8 cellular contexts compared by ENCODE assay signal in genomic region chr3:112858410-112859069, GRCh38. TPM values are rescaled to one million over a fixed set of nuclear protein-coding genes. Genes with fewer than 3 reads are reported as not detected.
DNase-seq lines count a peak whose midpoint lies in the region; ATAC-seq and TF ChIP-seq lines count a peak whose summit lies in the region.

No MANE protein-coding gene starts in this region.

- DNase-seq in CD14-positive monocyte (ENCODE audit: low spot score) (peak; percentile 51), SKM-1 (lab: John Stamatoyannopoulos, UW; ENCODE audit: unreplicated experiment) (peak; percentile 76), fibroblast of mammary gland (ENCODE audit: low read depth) (peak; percentile 28), substantia nigra (lab: John Stamatoyannopoulos, UW) (no peak), WERI-Rb-1 (no peak), neural progenitor cell (ENCODE audit: low spot score) (no peak), SJCRH30 (no peak)

- H3K36me3 ChIP-seq in WERI-Rb-1: no peaks in the 10 kb centered on the region
- H3K36me3 ChIP-seq in neural progenitor cell: peaks cover 6% of the 10 kb centered on the region
- no peaks in the 10 kb centered on the region for H3K36me3 ChIP-seq in SJCRH30

- H3K9me3 Mint-ChIP-seq in CD14-positive monocyte: peaks cover 0 to 6% (median 2%) of the 10 kb centered on the region in 7 donors
- peaks cover 16% of the 10 kb centered on the region for H3K9me3 Mint-ChIP-seq in neural progenitor cell

- H3K27ac Mint-ChIP-seq in CD14-positive monocyte: peak overlapping the region; percentile 78 to 96 (median 94)
- H3K27ac Mint-ChIP-seq in neural progenitor cell: no peak overlapping the region

- H3K36me3 Mint-ChIP-seq in CD14-positive monocyte (no peaks in the 10 kb centered on the region), neural progenitor cell (no peaks in the 10 kb centered on the region)

- no peaks in the 10 kb centered on the region for H3F3A ChIP-seq in neural progenitor cell (ENCODE audit: low read depth)

- H3K27ac ChIP-seq in substantia nigra (ENCODE audit: low read depth, low read length, poor library complexity, severe bottlenecking) (no peak overlapping the region), WERI-Rb-1 (no peak overlapping the region), neural progenitor cell (no peak overlapping the region), SJCRH30 (no peak overlapping the region)

- H4K20me1 ChIP-seq in neural progenitor cell (ENCODE audit: low read depth): no peaks in the 10 kb centered on the region

- H3K27me3 ChIP-seq in WERI-Rb-1 (ENCODE audit: insufficient read depth, low read depth, severe bottlenecking) (peaks cover 3% of the 10 kb centered on the region), neural progenitor cell (no peaks in the 10 kb centered on the region), SJCRH30 (no peaks in the 10 kb centered on the region)

- H3K4me3 Mint-ChIP-seq in CD14-positive monocyte: peak overlapping the region; percentile 21 to 83
- no peak overlapping the region for H3K4me3 Mint-ChIP-seq in neural progenitor cell

- no peaks in the 10 kb centered on the region for H3K27me3 Mint-ChIP-seq in CD14-positive monocyte (ENCODE audit: low read depth in 3 of 3)
- H3K27me3 Mint-ChIP-seq in neural progenitor cell (ENCODE audit: insufficient read depth, low read depth): no peaks in the 10 kb centered on the region

- no peaks in the 10 kb centered on the region for H3K79me2 ChIP-seq in neural progenitor cell (ENCODE audit: low read depth)

- H2AFZ ChIP-seq in neural progenitor cell (replicated peaks): no peak overlapping the region

- H3K4me1 ChIP-seq in neural progenitor cell (no peaks in the 10 kb centered on the region), SJCRH30 (no peaks in the 10 kb centered on the region)

- peak; percentile 54 for ATAC-seq in GM21515 (IDR thresholded peaks at IDR 0.05; ENCODE audit: unreplicated experiment)

- H3K4me2 ChIP-seq in neural progenitor cell: no peak overlapping the region

- H3K9me3 ChIP-seq in WERI-Rb-1 (ENCODE audit: severe bottlenecking) (no peaks in the 10 kb centered on the region), neural progenitor cell (ENCODE audit: low read depth) (peaks cover 3% of the 10 kb centered on the region), SJCRH30 (replicated peaks) (peaks cover 5% of the 10 kb centered on the region; the same call in 1 of the 2 replicates)

- TF ChIP-seq CTCF in CD14-positive monocyte (IDR thresholded peaks at IDR 0.05) (no peak), fibroblast of mammary gland (conservative IDR thresholded peaks at IDR 0.05; ENCODE audit: control insufficient read depth, insufficient read depth, low read depth, low read length) (no peak), WERI-Rb-1 (IDR thresholded peaks at IDR 0.05; ENCODE audit: low read depth, low read length) (no peak), neural progenitor cell (IDR thresholded peaks at IDR 0.05) (no peak)

- H3K4me3 ChIP-seq in fibroblast of mammary gland (ENCODE audit: control insufficient read depth, low read depth, low read length) (no peak overlapping the region), WERI-Rb-1 (ENCODE audit: low read depth, low read length) (no peak overlapping the region), neural progenitor cell (no peak overlapping the region), SJCRH30 (no peak overlapping the region)

- peaks cover 47% of the 10 kb centered on the region for H3K4me1 Mint-ChIP-seq in CD14-positive monocyte
- H3K4me1 Mint-ChIP-seq in neural progenitor cell: no peaks in the 10 kb centered on the region

- intact Hi-C loops in CD14-positive monocyte (cut with micrococcal nuclease): loop anchor here (2.0 to 5.0 kb wide), 2 partner anchors 46 kb away; no protein-coding TSS in a partner anchor

- no peak overlapping the region for H3K9ac ChIP-seq in neural progenitor cell

RNA-seq across cellular contexts. Expression of gene CD200R1L, which starts 11.9 kb away (rescaled TPM):
- not detected for polyA plus RNA-seq in CD14-positive monocyte
- total RNA-seq in neural progenitor cell (ENCODE audit: low replicate concordance): not detected in 2 replicates
- total RNA-seq in SJCRH30 (2014; rRNA removed; shearing (Covaris generic)): not detected in 2 replicates

Comparison
In these comparisons a context has a peak if more than half of its experiments do, and no peak if none do; other contexts are left out.
1. DNase-seq: peak in CD14-positive monocyte (single experiment), SKM-1 (single experiment) and fibroblast of mammary gland (single experiment); none in substantia nigra (0 of 49), WERI-Rb-1 (single experiment), neural progenitor cell (single experiment) and SJCRH30 (0 of 2).